9 cellular contexts compared by ENCODE assay signal in the genomic region with DNA sequence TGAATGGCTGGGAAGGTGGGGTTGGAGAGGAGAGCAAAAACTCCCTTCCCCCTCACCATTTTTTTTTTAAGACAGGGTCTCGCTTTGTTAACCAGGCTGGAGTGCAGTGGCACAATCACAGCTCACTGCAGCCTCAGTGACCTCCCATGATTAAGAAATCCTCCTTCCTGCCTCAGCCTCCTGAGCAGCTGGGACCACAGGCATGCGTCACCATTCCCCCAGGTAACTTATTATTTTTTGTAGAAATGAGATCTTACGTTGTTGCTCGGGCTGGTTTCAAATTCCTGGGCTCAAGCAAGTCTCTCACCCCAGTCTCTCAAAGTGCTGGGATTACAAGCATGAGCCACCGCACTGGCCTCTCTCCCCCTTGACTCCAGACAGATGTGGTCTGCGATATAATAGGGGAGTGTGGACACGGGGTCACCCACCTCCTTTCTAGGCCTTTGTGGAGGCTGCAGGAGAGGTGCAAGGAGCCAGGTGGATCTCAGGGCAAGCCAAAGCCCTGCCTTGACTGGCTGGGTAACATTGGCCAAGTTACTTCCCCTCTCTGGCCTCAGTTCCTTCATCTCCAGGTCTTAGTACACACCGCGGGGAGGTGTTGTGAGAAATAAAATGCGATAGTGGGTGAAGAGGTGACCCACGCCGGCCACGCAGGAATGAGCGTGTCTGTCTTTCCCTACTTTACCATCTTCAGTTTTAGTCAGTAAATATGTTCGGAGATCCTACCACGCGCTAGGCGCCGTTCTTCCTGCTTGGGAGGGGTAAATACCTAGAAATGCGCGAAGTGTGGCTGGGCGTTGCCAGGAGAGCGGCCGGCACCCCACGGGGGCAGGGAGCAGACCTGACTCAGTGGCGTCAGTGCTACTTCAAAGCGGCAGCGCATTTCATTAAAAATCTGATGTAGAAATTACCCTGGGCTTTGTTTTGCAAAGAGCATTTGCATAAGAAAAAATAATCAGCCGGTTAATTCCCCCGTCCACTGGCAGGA. TPM values are rescaled to one million over a fixed set of nuclear protein-coding genes. Genes with fewer than 3 reads are reported as not detected.
DNase-seq lines count a peak whose midpoint lies in the region; FAIRE-seq and TF ChIP-seq lines count a peak whose summit lies in the region.
"Had no signal": no experiment of that assay in that cellular context is flagged by ENCODE, and none has a peak within 500 bp of the region (broad histone marks: within the 10 kb centered on the region; RNA-seq: fewer than 3 reads in every experiment).

No MANE protein-coding gene starts in this region.

- no peak for TF ChIP-seq POLR2A in stomach (IDR thresholded peaks at IDR 0.05)

- WGBS in stomach, 5 donors, result 27 to 51% (median 37%) methylated on average over 30 of the region's 30 CpGs

- FAIRE-seq in astrocyte (lab: Jason Lieb, UNC) (no peak), RCC 7860 (lab: Jason Lieb, UNC) (no peak)

- intact Hi-C loops in stomach (cut with DNase I; ENCODE audit: low total_unique reads), result loop anchor here (5.0 kb wide), 1 partner anchor 319 kb away; no protein-coding TSS in a partner anchor

- H3K4me1 ChIP-seq in astrocyte (ENCODE audit: insufficient read depth, low read length) (no peaks in the 10 kb centered on the region), stomach (peaks cover 11 to 17% (median 14%) of the 10 kb centered on the region in 4 donors)

- H3K4me1 Mint-ChIP-seq in T-helper 2 cell treated with Interferon-gamma antibody and Interleukin-4, amounts not matched to agents 5 μg/mL and 100 μg/mL, for 36 hours (ENCODE audit: low read depth), result peaks cover 12% of the 10 kb centered on the region
- peaks cover 11% of the 10 kb centered on the region for H3K4me1 Mint-ChIP-seq in astrocyte (ENCODE audit: low read depth, unreplicated experiment)

- no peak for DNase-seq in T-helper 2 cell treated with Interferon-gamma antibody and Interleukin-4, amounts not matched to agents 5 μg/mL and 100 μg/mL, for 36 hours (ENCODE audit: low spot score)
- DNase-seq in T-helper 2 cell, result no peak
- DNase-seq in astrocyte (ENCODE audit: low read depth), result no peak
- peak; percentile 94 for DNase-seq in kidney tubule cell (ENCODE audit: low spot score)
- DNase-seq in stomach, result no peak
- DNase-seq in mucosa of gallbladder (ENCODE audit: low spot score), result no peak
- no peak for DNase-seq in activated effector memory CD4-positive, alpha-beta T cell treated with anti-CD3 and anti-CD28 coated beads, Interleukin-2, amount 50 U/mL, for 16 hours
- DNase-seq in RCC 7860 (ENCODE audit: low spot score), result no peak

- H3K4me2 ChIP-seq in astrocyte (ENCODE audit: low read length), result peak overlapping the region; percentile 100

- peak overlapping the region; percentile 100 for H2AFZ ChIP-seq in astrocyte (ENCODE audit: low read depth, low read length)

- no peaks in the 10 kb centered on the region for H3K36me3 ChIP-seq in astrocyte (ENCODE audit: insufficient read depth, low read length)
- no peaks in the 10 kb centered on the region for H3K36me3 ChIP-seq in stomach
- H3K36me3 ChIP-seq: BE2C had no signal

- no peak overlapping the region for H3K27ac Mint-ChIP-seq in T-helper 2 cell treated with Interferon-gamma antibody and Interleukin-4, amounts not matched to agents 5 μg/mL and 100 μg/mL, for 36 hours
- H3K27ac Mint-ChIP-seq in astrocyte (ENCODE audit: unreplicated experiment), result peak overlapping the region; percentile 84

- H3K36me3 Mint-ChIP-seq in T-helper 2 cell treated with Interferon-gamma antibody and Interleukin-4, amounts not matched to agents 5 μg/mL and 100 μg/mL, for 36 hours (ENCODE audit: low read depth), result no peaks in the 10 kb centered on the region
- no peaks in the 10 kb centered on the region for H3K36me3 Mint-ChIP-seq in astrocyte (ENCODE audit: low read depth, unreplicated experiment)

- H3K9ac ChIP-seq in astrocyte (ENCODE audit: low read length), result peak overlapping the region; percentile 78

- H3K27ac ChIP-seq in astrocyte (ENCODE audit: low read depth, low read length) (no peak overlapping the region), stomach (no peak overlapping the region)

- TF ChIP-seq CTCF in astrocyte (IDR thresholded peaks at IDR 0.05; ENCODE audit: insufficient read depth, low read depth, low read length), result no peak
- no peak for TF ChIP-seq CTCF in stomach (IDR thresholded peaks at IDR 0.05)

- H4K20me1 ChIP-seq in astrocyte (ENCODE audit: insufficient read depth, low read length), result no peaks in the 10 kb centered on the region

- peak overlapping the region; percentile 74 for H3K4me3 Mint-ChIP-seq in T-helper 2 cell treated with Interferon-gamma antibody and Interleukin-4, amounts not matched to agents 5 μg/mL and 100 μg/mL, for 36 hours
- peak overlapping the region; percentile 79 for H3K4me3 Mint-ChIP-seq in astrocyte (ENCODE audit: unreplicated experiment)

- H3K9me3 ChIP-seq in astrocyte (ENCODE audit: insufficient read depth, low read depth, low read length) (no peaks in the 10 kb centered on the region), stomach (no peaks in the 10 kb centered on the region)
- H3K9me3 ChIP-seq: BE2C had no signal

- H3K27me3 Mint-ChIP-seq in T-helper 2 cell treated with Interferon-gamma antibody and Interleukin-4, amounts not matched to agents 5 μg/mL and 100 μg/mL, for 36 hours (ENCODE audit: low read depth), result peaks cover 44% of the 10 kb centered on the region
- H3K27me3 Mint-ChIP-seq in astrocyte (ENCODE audit: low read depth, unreplicated experiment), result peaks cover 42% of the 10 kb centered on the region

- H3K27me3 ChIP-seq in astrocyte (ENCODE audit: insufficient read depth, low read length), result no peaks in the 10 kb centered on the region
- H3K27me3 ChIP-seq in stomach, result peaks cover 0 to 59% (median 34%) of the 10 kb centered on the region in 3 donors
- H3K27me3 ChIP-seq: BE2C had no signal

- TF ChIP-seq EP300 in stomach (IDR thresholded peaks at IDR 0.05), result no peak

- peak overlapping the region; percentile 63 for H3K4me3 ChIP-seq in astrocyte (ENCODE audit: insufficient read depth, low read depth, low read length)
- H3K4me3 ChIP-seq in stomach, result peak overlapping the region; percentile 35 to 47 (median 43)

- H3K9me3 Mint-ChIP-seq in T-helper 2 cell treated with Interferon-gamma antibody and Interleukin-4, amounts not matched to agents 5 μg/mL and 100 μg/mL, for 36 hours, result no peaks in the 10 kb centered on the region
- H3K9me3 Mint-ChIP-seq in astrocyte (ENCODE audit: unreplicated experiment), result no peaks in the 10 kb centered on the region

- H3K79me2 ChIP-seq in astrocyte (ENCODE audit: insufficient read depth, low read length), result no peaks in the 10 kb centered on the region

RNA-seq across cellular contexts. Expression of a gene that starts 20.2 kb away (rescaled TPM):
- total RNA-seq in astrocyte (6.2 and 7.4 TPM in 2 replicates), stomach (1 to 10 TPM in 3 of 5 donors, under 1 TPM in 1, not detected in 1; 0.89 to 2.8 (median 1.7) TPM), mucosa of gallbladder (2.9 TPM)
- 1 to 10 TPM; 1.2 to 3.7 (median 3.2) TPM for polyA plus RNA-seq in stomach
